Comparison of ENCODE assay signal across 1 cellular context in the genomic region with DNA sequence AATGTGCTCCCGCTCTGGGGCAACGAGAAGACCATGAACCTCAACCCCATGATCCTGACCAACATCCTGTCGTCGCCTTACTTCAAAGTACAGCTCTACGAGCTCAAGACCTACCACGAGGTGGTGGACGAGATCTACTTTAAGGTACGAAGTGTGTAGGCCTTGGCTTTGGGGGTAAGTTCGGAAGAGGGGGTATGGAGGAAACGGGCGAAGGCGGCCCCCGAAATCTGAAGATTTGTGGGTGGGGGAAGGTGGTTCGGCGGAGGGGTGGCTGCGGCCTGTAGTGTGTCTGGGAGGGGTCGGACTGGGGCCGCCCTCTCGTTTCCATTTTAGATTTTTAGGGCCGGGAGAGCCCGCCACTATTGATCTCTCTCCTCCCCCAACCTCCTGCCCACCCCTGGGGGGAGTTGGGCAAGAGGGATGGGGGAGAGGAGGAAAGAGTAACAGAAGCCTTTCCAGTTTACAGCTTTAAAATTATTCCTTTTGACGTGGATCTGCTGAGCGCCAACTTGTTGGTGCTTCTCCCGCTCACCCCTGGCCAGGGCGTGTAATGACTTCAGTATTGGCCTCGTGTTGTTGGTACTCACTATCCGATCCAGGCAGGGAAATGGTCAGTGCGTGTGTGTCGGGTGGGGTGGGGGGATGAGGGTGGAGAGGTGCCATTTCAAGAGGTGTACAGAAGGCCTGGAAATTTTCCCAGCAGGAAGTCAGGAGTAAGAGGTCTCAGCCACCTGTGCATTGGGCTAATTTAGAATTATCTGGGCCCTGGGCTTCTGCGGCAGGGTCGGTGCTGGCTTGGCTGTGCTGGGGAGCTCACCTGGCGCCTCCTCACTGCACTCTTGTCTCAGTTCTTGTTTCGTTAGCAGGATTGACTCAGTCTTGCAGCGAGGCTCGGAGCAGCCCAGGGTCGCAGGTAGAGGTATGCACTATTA.
A peak's percentile ranks its signal among the peaks of the same experiment; 100 is the strongest.
TF ChIP-seq lines count a peak whose summit lies in the region.

No MANE protein-coding gene starts in this region.

TF ChIP-seq in K562, 482 proteins besides CTCF, POLR2A, EP300 and RAD21 (continued from another document and continues in another):
- TF ChIP-seq, protein P1, sequence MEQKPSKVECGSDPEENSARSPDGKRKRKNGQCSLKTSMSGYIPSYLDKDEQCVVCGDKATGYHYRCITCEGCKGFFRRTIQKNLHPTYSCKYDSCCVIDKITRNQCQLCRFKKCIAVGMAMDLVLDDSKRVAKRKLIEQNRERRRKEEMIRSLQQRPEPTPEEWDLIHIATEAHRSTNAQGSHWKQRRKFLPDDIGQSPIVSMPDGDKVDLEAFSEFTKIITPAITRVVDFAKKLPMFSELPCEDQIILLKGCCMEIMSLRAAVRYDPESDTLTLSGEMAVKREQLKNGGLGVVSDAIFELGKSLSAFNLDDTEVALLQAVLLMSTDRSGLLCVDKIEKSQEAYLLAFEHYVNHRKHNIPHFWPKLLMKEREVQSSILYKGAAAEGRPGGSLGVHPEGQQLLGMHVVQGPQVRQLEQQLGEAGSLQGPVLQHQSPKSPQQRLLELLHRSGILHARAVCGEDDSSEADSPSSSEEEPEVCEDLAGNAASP (IDR thresholded peaks at IDR 0.05), result no peak
- no peak for TF ChIP-seq NFIC (IDR thresholded peaks at IDR 0.05)
- no peak for TF ChIP-seq ELF4 (CRISPR knock-in tag; IDR thresholded peaks at IDR 0.05)
- no peak for TF ChIP-seq ZNF79 (CRISPR knock-in tag; IDR thresholded peaks at IDR 0.05; ENCODE audit: low read depth)
- TF ChIP-seq, protein P2, sequence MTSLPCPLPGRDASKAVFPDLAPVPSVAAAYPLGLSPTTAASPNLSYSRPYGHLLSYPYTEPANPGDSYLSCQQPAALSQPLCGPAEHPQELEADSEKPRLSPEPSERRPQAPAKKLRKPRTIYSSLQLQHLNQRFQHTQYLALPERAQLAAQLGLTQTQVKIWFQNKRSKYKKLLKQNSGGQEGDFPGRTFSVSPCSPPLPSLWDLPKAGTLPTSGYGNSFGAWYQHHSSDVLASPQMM (CRISPR knock-in tag; IDR thresholded peaks at IDR 0.05), result no peak
- no peak for TF ChIP-seq CHD7 (IDR thresholded peaks at IDR 0.05; ENCODE audit: low read depth, low read length)
- no peak for TF ChIP-seq FOXA1 (IDR thresholded peaks at IDR 0.05; ENCODE audit: borderline replicate concordance)
- TF ChIP-seq XRCC3 (IDR thresholded peaks at IDR 0.05), result no peak
- no peak for TF ChIP-seq NR4A1 (CRISPR knock-in tag; IDR thresholded peaks at IDR 0.05)
- 0 out of 2 replicates have a peak, but pooled peaks have one; percentile 6 for TF ChIP-seq NR4A1 (tag; IDR thresholded peaks at IDR 0.05)
- 0 out of 2 replicates have a peak, but pooled peaks have one; percentile 5 for TF ChIP-seq HIVEP1 (CRISPR knock-in tag; IDR thresholded peaks at IDR 0.05)
- no peak for TF ChIP-seq MBD2 (IDR thresholded peaks at IDR 0.05; ENCODE audit: borderline replicate concordance, low read depth)
- TF ChIP-seq JUND (IDR thresholded peaks at IDR 0.05; ENCODE audit: borderline replicate concordance, low read depth, low read length), result no peak
- no peak for TF ChIP-seq JUND (tag; IDR thresholded peaks at IDR 0.05; ENCODE audit: borderline replicate concordance, low read depth, low read length)
- TF ChIP-seq ZNF408 (CRISPR knock-in tag; IDR thresholded peaks at IDR 0.05; ENCODE audit: low read depth), result no peak
- TF ChIP-seq HSF4 (CRISPR knock-in tag; IDR thresholded peaks at IDR 0.05; ENCODE audit: borderline replicate concordance), result no peak
- no peak for TF ChIP-seq PRPF4 (IDR thresholded peaks at IDR 0.05; ENCODE audit: insufficient read depth, low read depth, low read length, poor library complexity, severe bottlenecking)
- no peak for TF ChIP-seq ATF7 (IDR thresholded peaks at IDR 0.05)
- no peak for TF ChIP-seq LARP7 (IDR thresholded peaks at IDR 0.05)
- TF ChIP-seq MAX (CRISPR knock-in tag; IDR thresholded peaks at IDR 0.05), result peak; percentile 8
- no peak for TF ChIP-seq TEAD2 (tag; IDR thresholded peaks at IDR 0.05)
- TF ChIP-seq CUX1 (CRISPR knock-in tag; IDR thresholded peaks at IDR 0.05), result no peak
- TF ChIP-seq, protein P3, sequence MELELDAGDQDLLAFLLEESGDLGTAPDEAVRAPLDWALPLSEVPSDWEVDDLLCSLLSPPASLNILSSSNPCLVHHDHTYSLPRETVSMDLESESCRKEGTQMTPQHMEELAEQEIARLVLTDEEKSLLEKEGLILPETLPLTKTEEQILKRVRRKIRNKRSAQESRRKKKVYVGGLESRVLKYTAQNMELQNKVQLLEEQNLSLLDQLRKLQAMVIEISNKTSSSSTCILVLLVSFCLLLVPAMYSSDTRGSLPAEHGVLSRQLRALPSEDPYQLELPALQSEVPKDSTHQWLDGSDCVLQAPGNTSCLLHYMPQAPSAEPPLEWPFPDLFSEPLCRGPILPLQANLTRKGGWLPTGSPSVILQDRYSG (tag; conservative IDR thresholded peaks at IDR 0.05; ENCODE audit: low read depth), result no peak
- TF ChIP-seq USF1 (CRISPR knock-in tag; IDR thresholded peaks at IDR 0.05), result no peak
- peak; percentile 42; the same call in 1 of the 2 replicates for TF ChIP-seq CREM (IDR thresholded peaks at IDR 0.05; ENCODE audit: low read depth)
- no peak for TF ChIP-seq SUPT5H (IDR thresholded peaks at IDR 0.05)
- TF ChIP-seq, protein P4, sequence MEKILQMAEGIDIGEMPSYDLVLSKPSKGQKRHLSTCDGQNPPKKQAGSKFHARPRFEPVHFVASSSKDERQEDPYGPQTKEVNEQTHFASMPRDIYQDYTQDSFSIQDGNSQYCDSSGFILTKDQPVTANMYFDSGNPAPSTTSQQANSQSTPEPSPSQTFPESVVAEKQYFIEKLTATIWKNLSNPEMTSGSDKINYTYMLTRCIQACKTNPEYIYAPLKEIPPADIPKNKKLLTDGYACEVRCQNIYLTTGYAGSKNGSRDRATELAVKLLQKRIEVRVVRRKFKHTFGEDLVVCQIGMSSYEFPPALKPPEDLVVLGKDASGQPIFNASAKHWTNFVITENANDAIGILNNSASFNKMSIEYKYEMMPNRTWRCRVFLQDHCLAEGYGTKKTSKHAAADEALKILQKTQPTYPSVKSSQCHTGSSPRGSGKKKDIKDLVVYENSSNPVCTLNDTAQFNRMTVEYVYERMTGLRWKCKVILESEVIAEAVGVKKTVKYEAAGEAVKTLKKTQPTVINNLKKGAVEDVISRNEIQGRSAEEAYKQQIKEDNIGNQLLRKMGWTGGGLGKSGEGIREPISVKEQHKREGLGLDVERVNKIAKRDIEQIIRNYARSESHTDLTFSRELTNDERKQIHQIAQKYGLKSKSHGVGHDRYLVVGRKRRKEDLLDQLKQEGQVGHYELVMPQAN (IDR thresholded peaks at IDR 0.05; ENCODE audit: borderline replicate concordance), result peak; percentile 60; the same call in 1 of the 2 replicates
- TF ChIP-seq POU5F1 (IDR thresholded peaks at IDR 0.05; ENCODE audit: borderline replicate concordance, low read depth, low read length, partially characterized antibody), result no peak
- TF ChIP-seq ZC3H8 (IDR thresholded peaks at IDR 0.05), result no peak
- 0 out of 2 replicates have a peak, but pooled peaks have one; percentile 5 for TF ChIP-seq KAT7 (CRISPR knock-in tag; IDR thresholded peaks at IDR 0.05; ENCODE audit: borderline replicate concordance)
